Comparison of ENCODE assay signal across 23 cellular contexts in genomic region chr20:46050885-46051284, GRCh38. TPM values are rescaled to one million over a fixed set of nuclear protein-coding genes. Genes with fewer than 3 reads are reported as not detected.
DNase-seq lines count a peak whose midpoint lies in the region; ATAC-seq, FAIRE-seq and TF ChIP-seq lines count a peak whose summit lies in the region.
"Had no signal": no experiment of that assay in that cellular context is flagged by ENCODE, and none has a peak within 500 bp of the region (broad histone marks: within the 10 kb centered on the region; RNA-seq: fewer than 3 reads in every experiment).

No MANE protein-coding gene starts in this region.

- H2AFZ ChIP-seq in astrocyte (ENCODE audit: low read depth, low read length) (no peak overlapping the region), Karpas-422 (ENCODE audit: low read length) (no peak overlapping the region)

- H3K9ac ChIP-seq in astrocyte (ENCODE audit: low read length) (no peak overlapping the region), Karpas-422 (ENCODE audit: low read length) (no peak overlapping the region)
- H3K9ac ChIP-seq: BLaER1 treated with 17β-estradiol and CSF1 and Interleukin-3, amounts not matched to agents 10 nM and 100 nM had no signal

- H3K9me3 Mint-ChIP-seq in activated naive CD8-positive, alpha-beta T cell treated with anti-CD3 and anti-CD28 coated beads, Interleukin-2, amount 50 U/mL, for 24 hours: no peaks in the 10 kb centered on the region
- H3K9me3 Mint-ChIP-seq in activated naive CD8-positive, alpha-beta T cell treated with anti-CD3 and anti-CD28 coated beads for 36 hours: no peaks in the 10 kb centered on the region
- H3K9me3 Mint-ChIP-seq in astrocyte (ENCODE audit: unreplicated experiment): peaks cover 11% of the 10 kb centered on the region
- H3K9me3 Mint-ChIP-seq: CD4-positive, alpha-beta T cell; CD8-positive, alpha-beta T cell had no signal

- no peaks in the 10 kb centered on the region for H3K36me3 ChIP-seq in astrocyte (ENCODE audit: insufficient read depth, low read length)
- H3K36me3 ChIP-seq in bronchial epithelial cell (ENCODE audit: control insufficient read depth, insufficient read depth, low read length): no peaks in the 10 kb centered on the region
- H3K36me3 ChIP-seq in Karpas-422 (ENCODE audit: insufficient read depth, low read length): no peaks in the 10 kb centered on the region

- intact Hi-C loops in posterior cingulate gyrus (cut with DNase I): no loop called here

- H3K9me2 ChIP-seq in Karpas-422 (replicated peaks; ENCODE audit: insufficient read depth, low read length): no peaks in the 10 kb centered on the region

- peak overlapping the region; percentile 12 for H3K27ac Mint-ChIP-seq in activated naive CD8-positive, alpha-beta T cell treated with anti-CD3 and anti-CD28 coated beads, Interleukin-2, amount 50 U/mL, for 24 hours
- H3K27ac Mint-ChIP-seq in activated naive CD8-positive, alpha-beta T cell treated with anti-CD3 and anti-CD28 coated beads for 36 hours: no peak overlapping the region
- peak overlapping the region; percentile 6 for H3K27ac Mint-ChIP-seq in astrocyte (ENCODE audit: unreplicated experiment)
- H3K27ac Mint-ChIP-seq: B cell; CD4-positive, alpha-beta T cell; CD8-positive, alpha-beta T cell had no signal

- H4K20me1 ChIP-seq in astrocyte (ENCODE audit: insufficient read depth, low read length) (no peaks in the 10 kb centered on the region), Karpas-422 (ENCODE audit: insufficient read depth, low read depth, low read length) (peaks cover 8% of the 10 kb centered on the region; the same call in 1 of the 2 replicates)

- peaks cover 31% of the 10 kb centered on the region for H3K27me3 Mint-ChIP-seq in activated naive CD8-positive, alpha-beta T cell treated with anti-CD3 and anti-CD28 coated beads, Interleukin-2, amount 50 U/mL, for 24 hours
- peaks cover 18% of the 10 kb centered on the region for H3K27me3 Mint-ChIP-seq in activated naive CD8-positive, alpha-beta T cell treated with anti-CD3 and anti-CD28 coated beads for 36 hours
- H3K27me3 Mint-ChIP-seq in astrocyte (ENCODE audit: low read depth, unreplicated experiment): peaks cover 94% of the 10 kb centered on the region

- peaks cover 19% of the 10 kb centered on the region for H3K27me3 ChIP-seq in astrocyte (ENCODE audit: insufficient read depth, low read length)
- peaks cover 5% of the 10 kb centered on the region for H3K27me3 ChIP-seq in bronchial epithelial cell (ENCODE audit: control insufficient read depth, insufficient read depth, low read length)
- no peaks in the 10 kb centered on the region for H3K27me3 ChIP-seq in Karpas-422 (ENCODE audit: low read length)
- H3K27me3 ChIP-seq: BLaER1 treated with 17β-estradiol and CSF1 and Interleukin-3, amounts not matched to agents 10 nM and 100 nM had no signal

- DNase-seq in activated naive CD8-positive, alpha-beta T cell treated with anti-CD3 and anti-CD28 coated beads, Interleukin-2, amount 50 U/mL, for 24 hours: no peak
- DNase-seq in activated naive CD8-positive, alpha-beta T cell treated with anti-CD3 and anti-CD28 coated beads for 36 hours: no peak
- no peak for DNase-seq in HTR-8/SVneo (ENCODE audit: insufficient read length, low spot score)
- DNase-seq in astrocyte (ENCODE audit: low read depth): no peak
- DNase-seq in bronchial epithelial cell (ENCODE audit: low read depth): no peak
- DNase-seq in Karpas-422: no peak
- no peak for DNase-seq in posterior cingulate gyrus
- DNase-seq: AML-193; Calu3; CD4-positive, alpha-beta T cell; CD8-positive, alpha-beta T cell; DMS79 treated with DMSO at 0.1 percent for 48 hours; GF-D8 had no signal

- no peaks in the 10 kb centered on the region for H3K36me3 Mint-ChIP-seq in activated naive CD8-positive, alpha-beta T cell treated with anti-CD3 and anti-CD28 coated beads, Interleukin-2, amount 50 U/mL, for 24 hours (ENCODE audit: low read depth)
- H3K36me3 Mint-ChIP-seq in activated naive CD8-positive, alpha-beta T cell treated with anti-CD3 and anti-CD28 coated beads for 36 hours: no peaks in the 10 kb centered on the region
- H3K36me3 Mint-ChIP-seq in astrocyte (ENCODE audit: low read depth, unreplicated experiment): peaks cover 12% of the 10 kb centered on the region
- H3K36me3 Mint-ChIP-seq: CD8-positive, alpha-beta T cell had no signal

- H3K79me2 ChIP-seq in astrocyte (ENCODE audit: insufficient read depth, low read length) (no peaks in the 10 kb centered on the region), Karpas-422 (ENCODE audit: low read length) (no peaks in the 10 kb centered on the region)

- H3K4me3 ChIP-seq in astrocyte (ENCODE audit: insufficient read depth, low read depth, low read length) (no peak overlapping the region), bronchial epithelial cell (ENCODE audit: low read depth, low read length) (no peak overlapping the region), Karpas-422 (ENCODE audit: low read length) (no peak overlapping the region)
- H3K4me3 ChIP-seq: A549; BLaER1 treated with 17β-estradiol and CSF1 and Interleukin-3, amounts not matched to agents 10 nM and 100 nM had no signal

- no peaks in the 10 kb centered on the region for H3K4me1 Mint-ChIP-seq in activated naive CD8-positive, alpha-beta T cell treated with anti-CD3 and anti-CD28 coated beads, Interleukin-2, amount 50 U/mL, for 24 hours
- no peaks in the 10 kb centered on the region for H3K4me1 Mint-ChIP-seq in activated naive CD8-positive, alpha-beta T cell treated with anti-CD3 and anti-CD28 coated beads for 36 hours
- no peaks in the 10 kb centered on the region for H3K4me1 Mint-ChIP-seq in astrocyte (ENCODE audit: low read depth, unreplicated experiment)
- H3K4me1 Mint-ChIP-seq: B cell had no signal

- no peak overlapping the region for H3K27ac ChIP-seq in astrocyte (ENCODE audit: low read depth, low read length)
- no peak overlapping the region for H3K27ac ChIP-seq in Karpas-422 (ENCODE audit: low read length)
- H3K27ac ChIP-seq: 22Rv1; A549; BLaER1 treated with 17β-estradiol and CSF1 and Interleukin-3, amounts not matched to agents 10 nM and 100 nM; C4-2B had no signal

- no peak for TF ChIP-seq CTCF in astrocyte (IDR thresholded peaks at IDR 0.05; ENCODE audit: insufficient read depth, low read depth, low read length)
- no peak for TF ChIP-seq CTCF in bronchial epithelial cell (IDR thresholded peaks at IDR 0.05; ENCODE audit: insufficient read depth, low read length, severe bottlenecking)

- H3K4me3 Mint-ChIP-seq in activated naive CD8-positive, alpha-beta T cell treated with anti-CD3 and anti-CD28 coated beads, Interleukin-2, amount 50 U/mL, for 24 hours: no peak overlapping the region
- no peak overlapping the region for H3K4me3 Mint-ChIP-seq in activated naive CD8-positive, alpha-beta T cell treated with anti-CD3 and anti-CD28 coated beads for 36 hours
- H3K4me3 Mint-ChIP-seq in astrocyte (ENCODE audit: unreplicated experiment): no peak overlapping the region
- H3K4me3 Mint-ChIP-seq: B cell; CD4-positive, alpha-beta T cell; CD8-positive, alpha-beta T cell had no signal

- ATAC-seq in activated naive CD8-positive, alpha-beta T cell treated with anti-CD3 and anti-CD28 coated beads, Interleukin-2, amount 50 U/mL, for 24 hours: no peak
- no peak for ATAC-seq in GM19023 (IDR thresholded peaks at IDR 0.05; ENCODE audit: unreplicated experiment)
- ATAC-seq: A549; CD8-positive, alpha-beta T cell had no signal

- H3K4me2 ChIP-seq in astrocyte (ENCODE audit: low read length) (no peak overlapping the region), Karpas-422 (ENCODE audit: low read depth, low read length, poor library complexity, severe bottlenecking) (no peak overlapping the region)
- H3K4me2 ChIP-seq: A549; BLaER1 treated with 17β-estradiol and CSF1 and Interleukin-3, amounts not matched to agents 10 nM and 100 nM had no signal

- FAIRE-seq in HTR-8/SVneo (lab: Jason Lieb, UNC): peak; percentile 91
- FAIRE-seq in astrocyte (lab: Jason Lieb, UNC): no peak
- peak; percentile 66 for FAIRE-seq in bronchial epithelial cell (lab: Jason Lieb, UNC)
- FAIRE-seq: A549, D721Med, G401.6, GM12891 had no signal

- H3K9me3 ChIP-seq in astrocyte (ENCODE audit: insufficient read depth, low read depth, low read length): no peaks in the 10 kb centered on the region
- H3K9me3 ChIP-seq in Karpas-422 (ENCODE audit: low read length): no peaks in the 10 kb centered on the region
- H3K9me3 ChIP-seq: A549; BLaER1 treated with 17β-estradiol and CSF1 and Interleukin-3, amounts not matched to agents 10 nM and 100 nM; Caco-2 had no signal

- no peaks in the 10 kb centered on the region for H3K4me1 ChIP-seq in astrocyte (ENCODE audit: insufficient read depth, low read length)
- H3K4me1 ChIP-seq in Karpas-422 (ENCODE audit: low read length): no peaks in the 10 kb centered on the region
- H3K4me1 ChIP-seq: BLaER1 treated with 17β-estradiol and CSF1 and Interleukin-3, amounts not matched to agents 10 nM and 100 nM; Caco-2 had no signal

RNA-seq across cellular contexts. Expression of gene SLC12A5, which starts 21.9 kb away (rescaled TPM):
- under 1 TPM; 0.26 to 0.52 TPM for total RNA-seq in activated naive CD8-positive, alpha-beta T cell treated with anti-CD3 and anti-CD28 coated beads for 36 hours
- total RNA-seq in astrocyte: 14.6 and 15.2 TPM in 2 replicates
- not detected in 2 replicates for total RNA-seq in bronchial epithelial cell
- not detected in 2 replicates for total RNA-seq in Karpas-422 (2014; rRNA removed; shearing (Covaris generic); ENCODE audit: low replicate concordance)

RNA-seq across cellular contexts. Expression of gene NCOA5, which starts 38.9 kb away (rescaled TPM):
- 10 to 100 TPM; 26.2 to 27.3 TPM for total RNA-seq in activated naive CD8-positive, alpha-beta T cell treated with anti-CD3 and anti-CD28 coated beads for 36 hours
- 19.3 and 20.7 TPM in 2 replicates for total RNA-seq in astrocyte
- total RNA-seq in bronchial epithelial cell: 7.9 and 9.5 TPM in 2 replicates
- total RNA-seq in Karpas-422 (2014; rRNA removed; shearing (Covaris generic); ENCODE audit: low replicate concordance): 20.4 and 32.8 TPM in 2 replicates

RNA-seq across cellular contexts. Expression of gene MMP9, which starts 42.2 kb away (rescaled TPM):
- total RNA-seq in activated naive CD8-positive, alpha-beta T cell treated with anti-CD3 and anti-CD28 coated beads for 36 hours: under 1 TPM in 1 of 2 experiments, not detected in 1; 0.08 TPM
- total RNA-seq in astrocyte (12.0 and 18.7 TPM in 2 replicates), bronchial epithelial cell (0.26 and 6.0 TPM in 2 replicates)
- total RNA-seq in Karpas-422 (2014; rRNA removed; shearing (Covaris generic); ENCODE audit: low replicate concordance): not detected in 2 replicates
- total RNA-seq: Calu3 had no signal

Comparison
In these comparisons a context has a peak if more than half of its experiments do, and no peak if none do; other contexts are left out.
1. RNA of gene SLC12A5, which starts 21.9 kb away (total RNA-seq): 14.6 to 15.2 TPM in astrocyte; 0.26 to 0.52 TPM in activated naive CD8-positive, alpha-beta T cell treated with anti-CD3 and anti-CD28 coated beads for 36 hours, not detected in bronchial epithelial cell and not detected in Karpas-422; every median in the first group is over 10 times any median in the second.